ENCODE assay signal across 14 cellular contexts in the genomic region with DNA sequence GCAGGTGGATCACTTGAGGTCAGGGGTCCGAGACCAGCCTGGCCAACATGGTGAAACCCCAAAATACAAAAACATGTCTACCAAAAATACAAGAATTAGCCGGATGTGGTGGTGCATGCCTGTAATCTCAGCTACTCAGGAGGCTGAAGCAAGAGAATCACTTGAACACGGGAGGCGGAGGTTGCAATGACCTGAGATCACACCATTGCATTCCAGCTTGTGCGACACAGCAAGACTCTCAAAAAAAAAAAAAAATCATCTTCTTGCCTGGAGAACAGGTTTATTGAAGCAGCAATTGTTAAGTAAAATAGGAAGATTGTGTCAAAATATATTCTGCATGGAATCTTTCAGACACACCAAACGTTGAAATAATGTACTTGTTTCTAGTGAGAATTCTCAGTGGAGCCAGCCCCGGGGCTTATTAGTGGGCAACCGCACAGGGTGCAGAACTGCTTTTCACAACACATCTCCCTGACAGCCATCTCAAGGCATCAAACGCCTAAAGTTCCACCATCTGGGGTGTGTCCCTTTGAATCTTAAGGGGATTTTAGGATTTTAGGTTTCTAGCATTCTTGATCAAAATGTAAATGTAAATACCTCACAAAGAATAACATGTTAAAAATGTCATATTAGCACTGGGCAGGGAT. TPM values are rescaled to one million over a fixed set of nuclear protein-coding genes. Genes with fewer than 3 reads are reported as not detected.
A peak's percentile ranks its signal among the peaks of the same experiment; 100 is the strongest.
DNase-seq lines count a peak whose midpoint lies in the region.
"Had no signal": no experiment of that assay in that cellular context is flagged by ENCODE, and none has a peak within 500 bp of the region (broad histone marks: within the 10 kb centered on the region; RNA-seq: fewer than 3 reads in every experiment).

No MANE protein-coding gene starts in this region.

- no peaks in the 10 kb centered on the region for H3K27me3 Mint-ChIP-seq in activated CD4-positive, alpha-beta memory T cell treated with anti-CD3 and anti-CD28 coated beads for 36 hours

- peak overlapping the region; percentile 45 for H3K4me3 ChIP-seq in adipocyte (ENCODE audit: low read length)

- no peaks in the 10 kb centered on the region for H3K9me3 ChIP-seq in adipocyte (ENCODE audit: control insufficient read depth, low read length)

- DNase-seq in HCEC 1CT: peak; percentile 15
- peak; percentile 40 for DNase-seq in adipocyte (ENCODE audit: low read depth)
- peak; percentile 39 for DNase-seq in glomerular visceral epithelial cell (ENCODE audit: extremely low spot score)
- DNase-seq in renal cortical epithelial cell (ENCODE audit: low read depth): peak; percentile 25
- no peak for DNase-seq in NCI-H524 treated with DMSO at 0.1 percent for 48 hours (lab: John Stamatoyannopoulos, UW)
- no peak for DNase-seq in T-helper 9 cell
- no peak for DNase-seq in globus pallidus (ENCODE audit: low spot score)
- DNase-seq in activated CD4-positive, alpha-beta memory T cell treated with anti-CD3 and anti-CD28 coated beads for 36 hours: no peak
- DNase-seq: activated naive CD8-positive, alpha-beta T cell treated with anti-CD3 and anti-CD28 coated beads, Interleukin-2, amount 50 U/mL, for 24 hours; erythroblast; midbrain; NCI-H748 treated with DMSO at 0.1 percent for 48 hours; stimulated activated CD4-positive, alpha-beta T cell treated with anti-CD3 and anti-CD28 coated beads, Interleukin-15, amount 100 ng/mL, for 24 hours; stimulated activated naive B cell treated with anti-CD40 and anti-IgM and Interleukin-4, amounts not matched to agents 10 μg/mL and 1 μg/mL and 100 μg/mL, for 72 hours had no signal

- peaks cover 14% of the 10 kb centered on the region for H3K4me1 ChIP-seq in adipocyte (ENCODE audit: control insufficient read depth, insufficient read depth, low read length)

- H3K9ac ChIP-seq in adipocyte (ENCODE audit: low read length): peak overlapping the region; percentile 37

- H3K36me3 ChIP-seq in adipocyte (ENCODE audit: control insufficient read depth, insufficient read depth, low read length, severe bottlenecking): no peaks in the 10 kb centered on the region

- no peak overlapping the region for H3K4me3 Mint-ChIP-seq in activated CD4-positive, alpha-beta memory T cell treated with anti-CD3 and anti-CD28 coated beads for 36 hours
- H3K4me3 Mint-ChIP-seq: activated naive CD8-positive, alpha-beta T cell treated with anti-CD3 and anti-CD28 coated beads, Interleukin-2, amount 50 U/mL, for 24 hours; stimulated activated naive B cell treated with anti-CD40 and anti-IgM and Interleukin-4, amounts not matched to agents 10 μg/mL and 1 μg/mL and 100 μg/mL, for 72 hours had no signal

- no peaks in the 10 kb centered on the region for H3K4me1 Mint-ChIP-seq in activated CD4-positive, alpha-beta memory T cell treated with anti-CD3 and anti-CD28 coated beads for 36 hours (ENCODE audit: low read depth)
- H3K4me1 Mint-ChIP-seq: activated naive CD8-positive, alpha-beta T cell treated with anti-CD3 and anti-CD28 coated beads, Interleukin-2, amount 50 U/mL, for 24 hours had no signal

- H3K27me3 ChIP-seq in adipocyte (replicated peaks; ENCODE audit: control insufficient read depth, insufficient read depth, low read length): no peaks in the 10 kb centered on the region

- CTCF ChIA-PET in activated CD4-positive, alpha-beta memory T cell treated with anti-CD3 and anti-CD28 coated beads for 36 hours (lab: Charles Lee): no interaction called here

- no peak overlapping the region for H3K27ac Mint-ChIP-seq in activated CD4-positive, alpha-beta memory T cell treated with anti-CD3 and anti-CD28 coated beads for 36 hours
- H3K27ac Mint-ChIP-seq: activated naive CD8-positive, alpha-beta T cell treated with anti-CD3 and anti-CD28 coated beads, Interleukin-2, amount 50 U/mL, for 24 hours; stimulated activated naive B cell treated with anti-CD40 and anti-IgM and Interleukin-4, amounts not matched to agents 10 μg/mL and 1 μg/mL and 100 μg/mL, for 72 hours had no signal

- H3K36me3 Mint-ChIP-seq in activated CD4-positive, alpha-beta memory T cell treated with anti-CD3 and anti-CD28 coated beads for 36 hours: no peaks in the 10 kb centered on the region
- H3K36me3 Mint-ChIP-seq: stimulated activated naive B cell treated with anti-CD40 and anti-IgM and Interleukin-4, amounts not matched to agents 10 μg/mL and 1 μg/mL and 100 μg/mL, for 72 hours had no signal

- intact Hi-C loops in activated CD4-positive, alpha-beta memory T cell treated with anti-CD3 and anti-CD28 coated beads for 36 hours (cut with micrococcal nuclease): no loop called here

- no peaks in the 10 kb centered on the region for H3K9me3 Mint-ChIP-seq in activated CD4-positive, alpha-beta memory T cell treated with anti-CD3 and anti-CD28 coated beads for 36 hours
- H3K9me3 Mint-ChIP-seq: activated naive CD8-positive, alpha-beta T cell treated with anti-CD3 and anti-CD28 coated beads, Interleukin-2, amount 50 U/mL, for 24 hours; stimulated activated naive B cell treated with anti-CD40 and anti-IgM and Interleukin-4, amounts not matched to agents 10 μg/mL and 1 μg/mL and 100 μg/mL, for 72 hours had no signal

- POLR2A ChIA-PET in activated CD4-positive, alpha-beta memory T cell treated with anti-CD3 and anti-CD28 coated beads for 36 hours (lab: Charles Lee): no interaction called here

RNA-seq across cellular contexts. Expression of gene PPP4R1, which starts 28.6 kb away (rescaled TPM):
- 152 and 166 TPM in 2 replicates for total RNA-seq in renal cortical epithelial cell
- 10 to 100 TPM; 39.3 to 44.5 TPM for total RNA-seq in activated CD4-positive, alpha-beta memory T cell treated with anti-CD3 and anti-CD28 coated beads for 36 hours

Comparison
In these comparisons a context has a peak if more than half of its experiments do, and no peak if none do; other contexts are left out.
1. DNase-seq: peak in HCEC 1CT (single experiment), adipocyte (single experiment), glomerular visceral epithelial cell (single experiment) and renal cortical epithelial cell (single experiment); none in NCI-H524 treated with DMSO at 0.1 percent for 48 hours (single experiment), T-helper 9 cell (single experiment), globus pallidus (single experiment) and activated CD4-positive, alpha-beta memory T cell treated with anti-CD3 and anti-CD28 coated beads for 36 hours (single experiment).